In the genomic region with DNA sequence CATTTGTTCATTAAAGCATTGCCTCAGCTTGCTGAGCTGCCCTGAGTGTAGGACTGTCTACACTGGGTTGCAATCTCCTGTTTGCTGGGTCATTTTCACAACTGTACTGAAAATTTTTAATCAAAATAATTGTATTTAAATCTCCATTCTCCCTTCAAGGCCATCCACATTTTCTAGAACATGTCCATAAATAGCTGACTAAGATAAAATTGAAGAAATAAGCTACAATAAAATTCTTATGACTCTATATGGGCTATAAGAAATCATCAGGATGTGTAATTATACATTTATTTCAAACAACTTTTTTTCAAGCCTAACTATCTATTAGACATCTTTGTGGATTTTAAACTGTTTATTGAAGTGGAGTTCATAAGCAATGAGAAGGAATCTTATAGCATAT, we compare ENCODE assay signal across 3 cellular contexts.
TF ChIP-seq lines count a peak whose summit lies in the region.

No MANE protein-coding gene starts in this region.

TF ChIP-seq in A549, 52 proteins besides CTCF, POLR2A, EP300 and RAD21 (continued from another document):
- TF ChIP-seq MAFK (IDR thresholded peaks at IDR 0.05; ENCODE audit: partially characterized antibody) (peak; percentile 75), KDM5A (IDR thresholded peaks at IDR 0.05) (no peak), RCOR1 (IDR thresholded peaks at IDR 0.05; ENCODE audit: low read depth, low read length) (no peak), HOXB5 (CRISPR knock-in tag; IDR thresholded peaks at IDR 0.05) (no peak)

TF ChIP-seq in GM23338, 12 proteins besides CTCF, POLR2A, EP300 and RAD21 (continued from another document and continues in another):
- TF ChIP-seq ZNF462 (CRISPR knock-in tag; IDR thresholded peaks at IDR 0.05) (no peak), ZNF331 (CRISPR knock-in tag; IDR thresholded peaks at IDR 0.05; ENCODE audit: low read depth) (no peak), REST (IDR thresholded peaks at IDR 0.05; ENCODE audit: unreplicated experiment) (no peak), NANOG (IDR thresholded peaks at IDR 0.05; ENCODE audit: borderline replicate concordance) (no peak), CREB1 (CRISPR knock-in tag; IDR thresholded peaks at IDR 0.05; ENCODE audit: low read depth) (no peak), STAT1 (IDR thresholded peaks at IDR 0.05; ENCODE audit: unreplicated experiment) (no peak), JUNB (IDR thresholded peaks at IDR 0.05; ENCODE audit: unreplicated experiment) (no peak)
- TF ChIP-seq, protein P1, sequence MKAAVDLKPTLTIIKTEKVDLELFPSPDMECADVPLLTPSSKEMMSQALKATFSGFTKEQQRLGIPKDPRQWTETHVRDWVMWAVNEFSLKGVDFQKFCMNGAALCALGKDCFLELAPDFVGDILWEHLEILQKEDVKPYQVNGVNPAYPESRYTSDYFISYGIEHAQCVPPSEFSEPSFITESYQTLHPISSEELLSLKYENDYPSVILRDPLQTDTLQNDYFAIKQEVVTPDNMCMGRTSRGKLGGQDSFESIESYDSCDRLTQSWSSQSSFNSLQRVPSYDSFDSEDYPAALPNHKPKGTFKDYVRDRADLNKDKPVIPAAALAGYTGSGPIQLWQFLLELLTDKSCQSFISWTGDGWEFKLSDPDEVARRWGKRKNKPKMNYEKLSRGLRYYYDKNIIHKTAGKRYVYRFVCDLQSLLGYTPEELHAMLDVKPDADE (IDR thresholded peaks at IDR 0.05), result no peak

TF ChIP-seq in K562, 482 proteins besides CTCF, POLR2A, EP300 and RAD21 (continued from another document):
- TF ChIP-seq MTA3 (IDR thresholded peaks at IDR 0.05; ENCODE audit: borderline replicate concordance) (no peak), MAFK (IDR thresholded peaks at IDR 0.05; ENCODE audit: low read length) (0 out of 2 replicates have a peak, but pooled peaks have one; percentile 19), YY1 (IDR thresholded peaks at IDR 0.05; ENCODE audit: borderline replicate concordance in 1 of 3, control insufficient read depth in 1 of 3, extremely low read depth in 1 of 3, insufficient read depth in 3 of 3, insufficient read length in 1 of 3, insufficient replicate concordance in 2 of 3, low read depth in 1 of 3, low read length in 2 of 3) (no peak), C11orf30 (IDR thresholded peaks at IDR 0.05; ENCODE audit: low read depth) (peak; percentile 30; the same call in 1 of the 2 replicates), CHCHD3 (CRISPR knock-in tag; IDR thresholded peaks at IDR 0.05) (no peak), ZNF316 (IDR thresholded peaks at IDR 0.05) (peak; percentile 59), MAFF (IDR thresholded peaks at IDR 0.05; ENCODE audit: low read length) (peak; percentile 30; the same call in 1 of the 2 replicates)
- TF ChIP-seq, protein P2, sequence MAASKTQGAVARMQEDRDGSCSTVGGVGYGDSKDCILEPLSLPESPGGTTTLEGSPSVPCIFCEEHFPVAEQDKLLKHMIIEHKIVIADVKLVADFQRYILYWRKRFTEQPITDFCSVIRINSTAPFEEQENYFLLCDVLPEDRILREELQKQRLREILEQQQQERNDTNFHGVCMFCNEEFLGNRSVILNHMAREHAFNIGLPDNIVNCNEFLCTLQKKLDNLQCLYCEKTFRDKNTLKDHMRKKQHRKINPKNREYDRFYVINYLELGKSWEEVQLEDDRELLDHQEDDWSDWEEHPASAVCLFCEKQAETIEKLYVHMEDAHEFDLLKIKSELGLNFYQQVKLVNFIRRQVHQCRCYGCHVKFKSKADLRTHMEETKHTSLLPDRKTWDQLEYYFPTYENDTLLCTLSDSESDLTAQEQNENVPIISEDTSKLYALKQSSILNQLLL (CRISPR knock-in tag; IDR thresholded peaks at IDR 0.05; ENCODE audit: borderline replicate concordance), result no peak
